ENCODE assay signal across 8 cellular contexts in the genomic region with DNA sequence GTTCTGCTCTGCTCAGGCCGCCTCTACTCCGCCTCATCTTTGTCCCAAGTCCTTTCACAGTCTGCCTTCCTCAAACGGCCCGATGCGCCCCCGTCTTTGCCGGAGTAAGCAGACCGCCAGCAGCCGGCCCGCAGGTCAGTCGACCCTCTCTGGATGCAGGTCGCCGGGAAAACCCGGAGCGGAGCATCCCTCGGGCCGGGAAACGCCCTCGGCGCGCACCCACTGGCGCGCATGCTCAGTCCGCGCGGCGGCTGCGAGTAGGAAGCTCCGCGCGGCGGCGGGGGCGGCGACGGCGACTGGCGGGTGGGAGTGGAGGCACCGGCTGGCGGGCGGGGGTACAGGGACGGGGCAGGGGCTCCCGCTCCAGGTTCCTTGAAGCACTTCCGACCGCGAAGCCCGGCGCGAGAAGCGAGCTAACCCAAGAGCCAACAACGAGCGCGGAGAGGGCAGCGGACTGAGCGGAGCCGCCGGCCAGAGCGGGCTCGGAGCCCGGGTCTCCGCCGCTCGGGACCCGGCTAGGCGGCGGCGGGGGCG. TPM values are rescaled to one million over a fixed set of nuclear protein-coding genes. Genes with fewer than 3 reads are reported as not detected.
DNase-seq lines count a peak whose midpoint lies in the region; ATAC-seq and TF ChIP-seq lines count a peak whose summit lies in the region.

Gene LRRC1, plus strand, starts transcription at position 286 of the 534 bp plus-strand sequence. CDS start 252 bp downstream, outside the sequence.

- no peaks in the 10 kb centered on the region for H3K36me3 ChIP-seq in mucosa of descending colon (ENCODE audit: low read depth)

- intact Hi-C loops in mucosa of descending colon (cut with DNase I, micrococcal nuclease): loop anchor here (5.0 to 10.0 kb wide), 2 partner anchors 160 to 163 kb away; no protein-coding TSS in a partner anchor

- ATAC-seq in GM19452 (IDR thresholded peaks at IDR 0.05; ENCODE audit: unreplicated experiment): peak; percentile 55
- ATAC-seq in HG03571 (IDR thresholded peaks at IDR 0.05; ENCODE audit: unreplicated experiment): peak; percentile 62
- peak; percentile 85 for ATAC-seq in mucosa of descending colon

- DNase-seq in COLO668 (lab: John Stamatoyannopoulos, UW; ENCODE audit: unreplicated experiment): peak; percentile 91
- DNase-seq in NOMO-1 treated with DMSO at 0.1 percent for 48 hours (lab: John Stamatoyannopoulos, UW; ENCODE audit: unreplicated experiment): peak; percentile 74
- peak; percentile 81 for DNase-seq in activated T-cell treated with anti-CD3 and anti-CD28 coated beads for 1 hour (ENCODE audit: low read depth)
- peak; percentile 77 for DNase-seq in epidermal melanocyte (ENCODE audit: insufficient read length, low spot score)
- DNase-seq in mucosa of descending colon: peak; percentile 93 to 97 (median 95)
- DNase-seq in stimulated activated CD8-positive, alpha-beta memory T cell treated with anti-CD3 and anti-CD28 coated beads, Interleukin-4, amount 100 ng/mL, for 1 hour (ENCODE audit: low read depth in 2 of 2, low spot score in 1 of 2): peak; percentile 51 to 75

- TF ChIP-seq CTCF in mucosa of descending colon (IDR thresholded peaks at IDR 0.05): no peak

- peaks cover 10% of the 10 kb centered on the region for H3K4me1 ChIP-seq in mucosa of descending colon (ENCODE audit: low read depth)

- peaks cover 2% of the 10 kb centered on the region for H3K9me3 ChIP-seq in mucosa of descending colon

- peak within 1 kb of the TSS; percentile 88 for H3K4me3 ChIP-seq in mucosa of descending colon

RNA-seq across cellular contexts. Expression of gene LRRC1, which starts in this region (rescaled TPM):
- total RNA-seq in mucosa of descending colon: 100 to 1,000 TPM in 1 of 3 donors, 10 to 100 TPM in 2; 57.7 to 105 (median 89.4) TPM

Comparison
In these comparisons a context has a peak if more than half of its experiments do, and no peak if none do; other contexts are left out.
1. Peak in every context shown above with its lines: DNase-seq, ATAC-seq and H3K4me3 ChIP-seq.